In the genomic region with DNA sequence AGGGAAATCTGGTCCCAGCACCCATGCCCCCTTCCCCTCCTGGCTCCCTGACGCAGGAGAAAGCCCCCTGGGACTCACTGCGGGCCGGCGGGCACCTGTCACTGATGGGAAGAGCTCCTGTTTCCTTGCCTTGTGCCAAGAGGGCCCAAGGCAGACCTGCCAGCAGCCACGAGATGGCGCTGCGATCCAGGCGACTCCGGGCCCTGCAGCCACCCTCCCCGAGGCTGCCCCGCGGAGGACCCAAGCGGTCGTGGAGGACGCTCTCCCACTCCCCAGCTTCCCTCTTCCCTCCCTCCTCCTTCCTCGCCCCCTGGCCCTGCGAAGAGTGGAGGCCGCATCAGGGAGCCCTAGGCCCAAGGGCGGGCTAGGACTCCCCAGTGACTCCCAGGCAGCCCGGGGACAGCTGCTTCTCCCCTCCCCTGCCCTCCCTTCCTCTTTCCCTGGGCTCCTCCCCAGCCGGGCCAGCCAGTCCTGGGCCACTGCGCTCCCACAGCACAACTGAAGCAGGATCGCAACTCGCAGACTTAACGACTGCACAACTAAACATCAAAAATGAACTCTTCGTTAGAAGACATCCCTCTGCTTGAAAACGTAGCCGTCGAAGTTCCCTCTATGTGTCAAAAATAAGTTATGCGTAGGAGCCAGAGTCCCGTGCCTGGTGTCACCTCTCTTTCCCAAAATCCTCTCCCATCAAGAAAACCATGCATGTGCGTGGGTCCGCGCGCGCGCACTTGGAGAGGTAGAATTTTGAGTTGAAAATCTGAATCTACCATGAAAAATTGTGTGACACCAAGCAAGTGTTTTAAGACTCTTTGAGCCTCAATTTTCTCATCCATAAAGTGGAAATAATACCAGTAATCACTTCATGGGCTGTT, we compare ENCODE assay signal across 8 cellular contexts. TPM values are rescaled to one million over a fixed set of nuclear protein-coding genes. Genes with fewer than 3 reads are reported as not detected.
DNase-seq lines count a peak whose midpoint lies in the region; ATAC-seq and TF ChIP-seq lines count a peak whose summit lies in the region.

No MANE protein-coding gene starts in this region.

- peak; percentile 72 for ATAC-seq in GM19468 (IDR thresholded peaks at IDR 0.05; ENCODE audit: extremely low read depth, unreplicated experiment)
- peak; percentile 94 to 97 (median 94) for ATAC-seq in natural killer cell
- ATAC-seq in stimulated activated memory B cell treated with anti-CD40 and anti-IgM and Interleukin-4, amounts not matched to agents 10 μg/mL and 1 μg/mL and 100 μg/mL, for 72 hours, result peak; percentile 95

- no peaks in the 10 kb centered on the region for H4K20me1 ChIP-seq in fibroblast of lung (ENCODE audit: control insufficient read depth, extremely low read depth, insufficient read depth, low read length)

- H3K4me3 ChIP-seq in CD8-positive, alpha-beta memory T cell (ENCODE audit: low read length), result peak overlapping the region; percentile 50
- peak overlapping the region; percentile 54 to 71 (median 66) for H3K4me3 ChIP-seq in fibroblast of lung (replicated peaks in 1 of 4; ENCODE audit: control extremely low read depth in 1 of 4, insufficient read depth in 1 of 4, low read depth in 3 of 4, low read length in 4 of 4)

- H3K27me3 ChIP-seq in CD8-positive, alpha-beta memory T cell (ENCODE audit: insufficient read depth, low read length, poor library complexity, severe bottlenecking), result no peaks in the 10 kb centered on the region
- H3K27me3 ChIP-seq in fibroblast of lung (ENCODE audit: control insufficient read depth, insufficient read depth, low read length), result no peaks in the 10 kb centered on the region

- no peaks in the 10 kb centered on the region for H3K9me3 ChIP-seq in CD8-positive, alpha-beta memory T cell (ENCODE audit: low read length)
- H3K9me3 ChIP-seq in fibroblast of lung (ENCODE audit: control insufficient read depth, insufficient read depth, low read depth, low read length), result no peaks in the 10 kb centered on the region

- peak overlapping the region; percentile 12 to 78 (median 71) for H3K4me3 Mint-ChIP-seq in CD8-positive, alpha-beta memory T cell
- H3K4me3 Mint-ChIP-seq in natural killer cell, result peak overlapping the region; percentile 74
- H3K4me3 Mint-ChIP-seq in stimulated activated memory B cell treated with anti-CD40 and anti-IgM and Interleukin-4, amounts not matched to agents 10 μg/mL and 1 μg/mL and 100 μg/mL, for 72 hours, result peak overlapping the region; percentile 83

- TF ChIP-seq CTCF in fibroblast of lung (conservative IDR thresholded peaks at IDR 0.05 in 1 of 2, IDR thresholded peaks at IDR 0.05 in 1 of 2; ENCODE audit: low read depth in 1 of 2, low read length in 2 of 2) (peak; percentile 87 to 88), natural killer cell (IDR thresholded peaks at IDR 0.05) (peak; percentile 97)

- CTCF ChIA-PET in CD8-positive, alpha-beta memory T cell (lab: Charles Lee), result interaction anchor here (0.6 to 2.3 kb wide), 37 partner anchors 10 to 338 kb away, joined by 3 to 27 read pairs (median 4); a partner anchor contains a TSS

- H3K4me1 ChIP-seq in CD8-positive, alpha-beta memory T cell (ENCODE audit: insufficient read depth, low read length), result peaks cover 8% of the 10 kb centered on the region
- peaks cover 17% of the 10 kb centered on the region for H3K4me1 ChIP-seq in fibroblast of lung (ENCODE audit: control insufficient read depth, extremely low read depth, insufficient read depth, low read length)

- peaks cover 9 to 25% (median 14%) of the 10 kb centered on the region in 3 donors for H3K4me1 Mint-ChIP-seq in CD8-positive, alpha-beta memory T cell
- peaks cover 17 to 20% of the 10 kb centered on the region in 2 donors for H3K4me1 Mint-ChIP-seq in natural killer cell
- H3K4me1 Mint-ChIP-seq in stimulated activated memory B cell treated with anti-CD40 and anti-IgM and Interleukin-4, amounts not matched to agents 10 μg/mL and 1 μg/mL and 100 μg/mL, for 72 hours, result peaks cover 45% of the 10 kb centered on the region

- H3K4me2 ChIP-seq in fibroblast of lung (ENCODE audit: extremely low read depth, insufficient read depth, low read length), result peak overlapping the region; percentile 80

- no peaks in the 10 kb centered on the region for H3K9me3 Mint-ChIP-seq in CD8-positive, alpha-beta memory T cell
- H3K9me3 Mint-ChIP-seq in natural killer cell, result no peaks in the 10 kb centered on the region
- H3K9me3 Mint-ChIP-seq in stimulated activated memory B cell treated with anti-CD40 and anti-IgM and Interleukin-4, amounts not matched to agents 10 μg/mL and 1 μg/mL and 100 μg/mL, for 72 hours, result no peaks in the 10 kb centered on the region

- intact Hi-C loops in natural killer cell (cut with micrococcal nuclease), result loop anchor here (1.0 kb wide), 3 partner anchors 85 to 330 kb away; no protein-coding TSS in a partner anchor

- POLR2A ChIA-PET in CD8-positive, alpha-beta memory T cell (lab: Charles Lee), result no interaction called here

- H3K27ac Mint-ChIP-seq in CD8-positive, alpha-beta memory T cell, result peak overlapping the region in 1 of 8 donors; percentile 50
- peak overlapping the region in 1 of 2 donors; percentile 57 for H3K27ac Mint-ChIP-seq in natural killer cell
- peak overlapping the region; percentile 76 for H3K27ac Mint-ChIP-seq in stimulated activated memory B cell treated with anti-CD40 and anti-IgM and Interleukin-4, amounts not matched to agents 10 μg/mL and 1 μg/mL and 100 μg/mL, for 72 hours

- DNase-seq in CD8-positive, alpha-beta memory T cell, result peak; percentile 64 to 76 (median 71)
- peak; percentile 76 for DNase-seq in HT1080 (ENCODE audit: low read depth)
- DNase-seq in OCI-M2 (lab: John Stamatoyannopoulos, UW; ENCODE audit: unreplicated experiment), result peak; percentile 26
- DNase-seq in activated T-cell treated with anti-CD3 and anti-CD28 coated beads, Interleukin-2, amount 50 U/mL, for 48 hours, result peak; percentile 89 to 92
- peak; percentile 76 to 82 for DNase-seq in fibroblast of lung (ENCODE audit: low read depth in 2 of 2)
- DNase-seq in natural killer cell, result peak; percentile 78

- peak overlapping the region; percentile 88 for H2AFZ ChIP-seq in fibroblast of lung (ENCODE audit: low read length)

- no peaks in the 10 kb centered on the region for H3K79me2 ChIP-seq in fibroblast of lung (ENCODE audit: control insufficient read depth, insufficient read depth, low read length)

- H3K27ac ChIP-seq in CD8-positive, alpha-beta memory T cell (ENCODE audit: low read depth, low read length), result no peak overlapping the region
- H3K27ac ChIP-seq in fibroblast of lung (ENCODE audit: insufficient read depth, low read length), result peak overlapping the region; percentile 92

- no peaks in the 10 kb centered on the region for H3K36me3 Mint-ChIP-seq in CD8-positive, alpha-beta memory T cell
- H3K36me3 Mint-ChIP-seq in natural killer cell, result no peaks in the 10 kb centered on the region
- no peaks in the 10 kb centered on the region for H3K36me3 Mint-ChIP-seq in stimulated activated memory B cell treated with anti-CD40 and anti-IgM and Interleukin-4, amounts not matched to agents 10 μg/mL and 1 μg/mL and 100 μg/mL, for 72 hours

- H3K27me3 Mint-ChIP-seq in CD8-positive, alpha-beta memory T cell, result peaks cover 0 to 3% of the 10 kb centered on the region in 2 donors
- H3K27me3 Mint-ChIP-seq in natural killer cell (ENCODE audit: low read depth in 2 of 2), result peaks cover 18 to 29% of the 10 kb centered on the region in 2 donors
- H3K27me3 Mint-ChIP-seq in stimulated activated memory B cell treated with anti-CD40 and anti-IgM and Interleukin-4, amounts not matched to agents 10 μg/mL and 1 μg/mL and 100 μg/mL, for 72 hours, result no peaks in the 10 kb centered on the region

- no peaks in the 10 kb centered on the region for H3K36me3 ChIP-seq in CD8-positive, alpha-beta memory T cell (ENCODE audit: insufficient read depth, low read length)
- H3K36me3 ChIP-seq in fibroblast of lung (ENCODE audit: control insufficient read depth, insufficient read depth, low read length), result no peaks in the 10 kb centered on the region

- H3K9ac ChIP-seq in fibroblast of lung (ENCODE audit: insufficient read depth, low read length), result peak overlapping the region; percentile 93

RNA-seq across cellular contexts. Expression of a gene that starts 34.2 kb away (rescaled TPM):
- total RNA-seq in CD8-positive, alpha-beta memory T cell, result 100 to 1,000 TPM; 147 to 159 TPM
- 0.84 TPM for polyA plus RNA-seq in CD8-positive, alpha-beta memory T cell
- 17.4 and 23.2 TPM in 2 replicates for total RNA-seq in HT1080 (2014; rRNA removed; shearing (Covaris generic))
- 3.8 and 8.0 TPM in 2 replicates for polyA plus RNA-seq in HT1080 (2015; cell fraction: cytosol; rRNA removed)
- 2.4 and 4.8 TPM in 2 replicates for polyA plus RNA-seq in HT1080 (2015; cell fraction: nucleus; rRNA removed)
- total RNA-seq in fibroblast of lung, result 3.3 and 6.8 TPM in 2 replicates
- 3.6 and 9.1 TPM in 2 replicates for polyA plus RNA-seq in fibroblast of lung
- 8.4 and 19.3 TPM in 2 replicates for polyA plus RNA-seq in fibroblast of lung (2012)
- 1.0 and 4.8 TPM in 2 replicates for polyA minus RNA-seq in fibroblast of lung (ENCODE audit: low replicate concordance)
- 1 to 10 TPM in 2 of 3 donors, under 1 TPM in 1; 0.25 to 3.6 (median 1.2) TPM for total RNA-seq in natural killer cell

RNA-seq across cellular contexts. Expression of a gene that starts 56.9 kb away (rescaled TPM):
- 10 to 100 TPM; 58.8 to 59.0 TPM for total RNA-seq in CD8-positive, alpha-beta memory T cell
- not detected for polyA plus RNA-seq in CD8-positive, alpha-beta memory T cell
- total RNA-seq in HT1080 (2014; rRNA removed; shearing (Covaris generic)), result 2.6 and 4.9 TPM in 2 replicates
- polyA plus RNA-seq in HT1080 (2015; cell fraction: cytosol; rRNA removed), result 12.6 and 13.3 TPM in 2 replicates
- polyA plus RNA-seq in HT1080 (2015; cell fraction: nucleus; rRNA removed), result 12.0 and 12.8 TPM in 2 replicates
- 14.1 and 35.7 TPM in 2 replicates for total RNA-seq in fibroblast of lung
- 12.4 and 33.8 TPM in 2 replicates for polyA plus RNA-seq in fibroblast of lung
- polyA plus RNA-seq in fibroblast of lung (2012), result 9.8 and 31.1 TPM in 2 replicates
- 12.8 and 15.8 TPM in 2 replicates for polyA minus RNA-seq in fibroblast of lung (ENCODE audit: low replicate concordance)
- total RNA-seq in natural killer cell, result 100 to 1,000 TPM in 1 of 3 donors, 10 to 100 TPM in 2; 62.2 to 135 (median 78.5) TPM

Comparison
In these comparisons a context has a peak if more than half of its experiments do, and no peak if none do; other contexts are left out.
1. DNase-seq: peak in every context shown above with its lines; median percentile 90 in activated T-cell treated with anti-CD3 and anti-CD28 coated beads, Interleukin-2, amount 50 U/mL, for 48 hours; 79 in fibroblast of lung; 78 in natural killer cell; 76 in HT1080; 71 in CD8-positive, alpha-beta memory T cell; 26 in OCI-M2.